In genomic region chr2:176083796-176084261, GRCh38 we compare ENCODE assay signal across 14 cellular contexts. TPM values are rescaled to one million over a fixed set of nuclear protein-coding genes. Genes with fewer than 3 reads are reported as not detected.
DNase-seq lines count a peak whose midpoint lies in the region; ATAC-seq and TF ChIP-seq lines count a peak whose summit lies in the region.
"Had no signal": no experiment of that assay in that cellular context is flagged by ENCODE, and none has a peak within 500 bp of the region (broad histone marks: within the 10 kb centered on the region; RNA-seq: fewer than 3 reads in every experiment).

Gene EVX2 (minus strand): TSS chr2:176083962. CDS start chr2:176083776, 186 bp downstream.

- H3K27me3 Mint-ChIP-seq in HFFc6 (ENCODE audit: insufficient read depth) = peaks cover 58% of the 10 kb centered on the region
- peaks cover 98% of the 10 kb centered on the region for H3K27me3 Mint-ChIP-seq in brain

- no peak for ATAC-seq in upper lobe of right lung
- ATAC-seq: right cardiac atrium had no signal

- H3K9me3 Mint-ChIP-seq in HFFc6 = peaks cover 30% of the 10 kb centered on the region
- peaks cover 0 to 16% (median 8%) of the 10 kb centered on the region in 5 experiments for H3K9me3 Mint-ChIP-seq in brain

- H2AFZ ChIP-seq in osteoblast (ENCODE audit: low read length) = no peak within 1 kb of the TSS

- TF ChIP-seq CTCF in HFFc6 (IDR thresholded peaks at IDR 0.05) = no peak
- no peak for TF ChIP-seq CTCF in brain (conservative IDR thresholded peaks at IDR 0.05)
- no peak for TF ChIP-seq CTCF in osteoblast (IDR thresholded peaks at IDR 0.05; ENCODE audit: extremely low read depth, low read depth, low read length)
- TF ChIP-seq CTCF in upper lobe of right lung (IDR thresholded peaks at IDR 0.05) = no peak

- no peaks in the 10 kb centered on the region for H4K20me1 ChIP-seq in osteoblast (ENCODE audit: insufficient read depth, low read length)

- no peaks in the 10 kb centered on the region for H3K9me3 ChIP-seq in osteoblast (ENCODE audit: low read depth, low read length)
- no peaks in the 10 kb centered on the region for H3K9me3 ChIP-seq in upper lobe of right lung
- H3K9me3 ChIP-seq: suprapubic skin had no signal

- H3K4me3 Mint-ChIP-seq in HFFc6 = peak within 1 kb of the TSS; percentile 44
- peak within 1 kb of the TSS; percentile 43 to 82 (median 72) for H3K4me3 Mint-ChIP-seq in brain

- peak; percentile 39 for DNase-seq in COLO668 (lab: John Stamatoyannopoulos, UW; ENCODE audit: unreplicated experiment)
- DNase-seq in HFFc6 = no peak
- DNase-seq in osteoblast (ENCODE audit: insufficient read length, low spot score, missing footprints) = peak; percentile 82
- no peak for DNase-seq in activated CD4-positive, CD25-positive, alpha-beta regulatory T cell (lab: John Stamatoyannopoulos, UW)
- DNase-seq in upper lobe of right lung = no peak
- no peak for DNase-seq in HT-29 (ENCODE audit: low spot score)
- DNase-seq: DMS 273 treated with DMSO at 0.1 percent for 48 hours, NCI-H1092 treated with DMSO at 0.1 percent for 48 hours, NCI-H510A, right cardiac atrium had no signal

- no peaks in the 10 kb centered on the region for H3K79me2 ChIP-seq in osteoblast (ENCODE audit: insufficient read depth, low read length)

- H3K4me3 ChIP-seq in osteoblast (ENCODE audit: insufficient read depth, low read length) (no peak within 1 kb of the TSS), upper lobe of right lung (no peak within 1 kb of the TSS)
- H3K4me3 ChIP-seq: suprapubic skin had no signal

- intact Hi-C loops in upper lobe of right lung (cut with DNase I) = no loop called here

- peaks cover 12% of the 10 kb centered on the region for H3K36me3 Mint-ChIP-seq in HFFc6 (ENCODE audit: low read depth)
- H3K36me3 Mint-ChIP-seq in brain = no peaks in the 10 kb centered on the region

- no peaks in the 10 kb centered on the region for H3K36me3 ChIP-seq in osteoblast (ENCODE audit: insufficient read depth, low read length)
- H3K36me3 ChIP-seq in upper lobe of right lung = no peaks in the 10 kb centered on the region
- H3K36me3 ChIP-seq: suprapubic skin had no signal

- H3K4me1 ChIP-seq in osteoblast (ENCODE audit: insufficient read depth, low read length) = no peaks in the 10 kb centered on the region
- H3K4me1 ChIP-seq in upper lobe of right lung = peaks cover 10% of the 10 kb centered on the region

- peaks cover 97% of the 10 kb centered on the region for H3K27me3 ChIP-seq in osteoblast (ENCODE audit: insufficient read depth, low read length)
- H3K27me3 ChIP-seq in upper lobe of right lung = peaks cover 97% of the 10 kb centered on the region

- H3K4me1 Mint-ChIP-seq in HFFc6 (ENCODE audit: low read depth) (peaks cover 23% of the 10 kb centered on the region), brain (peaks cover 64% of the 10 kb centered on the region)

- no peak within 1 kb of the TSS for H3K4me2 ChIP-seq in osteoblast (ENCODE audit: insufficient read depth, low read length)

- H3K27ac ChIP-seq in osteoblast (ENCODE audit: low read depth, low read length) (no peak within 1 kb of the TSS), upper lobe of right lung (no peak within 1 kb of the TSS)
- H3K27ac ChIP-seq: RWPE1, suprapubic skin had no signal

- H3K27ac Mint-ChIP-seq in HFFc6 (no peak within 1 kb of the TSS), brain (peak within 1 kb of the TSS in 2 of 5 experiments; percentile 63 to 81)

RNA-seq across cellular contexts. Expression of gene EVX2, which starts in this region (rescaled TPM):
- not detected for total RNA-seq in HFFc6 (2021; fragmentation: NEBNext Ultra II Directional; extraction: Animal tissue kit (Norgen Biotek cat#: 25700))
- polyA plus RNA-seq in brain (ENCODE audit: insufficient read depth, low read depth, low replicate concordance) = 0.14 TPM
- total RNA-seq in osteoblast (under 0.01 TPM in 1 of 2 replicates, not detected in the other), upper lobe of right lung (not detected)
- total RNA-seq in HT-29 (2014; rRNA removed; shearing (Covaris generic)) = 0.03 TPM in 1 of 2 replicates, not detected in the other
- total RNA-seq: right cardiac atrium, suprapubic skin had no signal
- polyA plus RNA-seq: esophagus, right cardiac atrium had no signal

Comparison
In these comparisons a context has a peak if more than half of its experiments do, and no peak if none do; other contexts are left out.
1. Peak in DNase-seq in osteoblast; RNA of the gene not detected or under 1 TPM.